ENCODE assay signal across 18 cellular contexts in the genomic region with DNA sequence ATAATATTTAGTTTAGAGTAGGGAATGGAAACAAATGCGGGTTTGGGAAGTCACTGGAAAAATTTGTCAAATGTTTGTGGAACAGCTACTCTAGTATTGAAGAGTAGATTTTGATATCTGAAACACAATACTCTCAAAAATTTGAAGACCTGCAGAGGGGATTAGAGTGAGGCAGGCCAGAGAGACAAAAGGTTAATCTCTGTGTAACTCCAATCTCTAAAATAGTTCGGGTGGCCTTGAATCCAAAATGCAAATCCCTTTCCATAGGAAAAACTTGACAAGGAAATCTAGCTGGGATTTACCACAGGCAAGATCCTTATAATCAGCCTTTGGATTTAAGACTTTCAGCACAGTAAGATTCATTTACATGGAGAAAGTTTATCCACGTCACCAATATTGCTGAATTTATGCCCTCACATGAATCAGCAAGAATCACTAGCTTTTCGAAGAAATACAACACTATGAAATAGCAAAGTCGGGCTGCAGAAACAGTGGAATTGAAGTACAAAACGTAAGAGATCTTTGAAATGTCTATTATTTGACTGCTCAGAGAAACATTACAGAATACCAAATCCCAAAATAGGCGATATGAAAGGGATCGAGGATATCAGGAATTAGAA.
DNase-seq lines count a peak whose midpoint lies in the region; ATAC-seq, FAIRE-seq and TF ChIP-seq lines count a peak whose summit lies in the region.
"Had no signal": no experiment of that assay in that cellular context is flagged by ENCODE, and none has a peak within 500 bp of the region (broad histone marks: within the 10 kb centered on the region; RNA-seq: fewer than 3 reads in every experiment).

No MANE protein-coding gene starts in this region.

- H3K79me2 ChIP-seq in HCT116 (ENCODE audit: insufficient read depth, low read length) (no peaks in the 10 kb centered on the region), PC-3 (ENCODE audit: low read length) (no peaks in the 10 kb centered on the region)

- H3K9ac ChIP-seq in HCT116 (ENCODE audit: low read length) = no peak overlapping the region
- no peak overlapping the region for H3K9ac ChIP-seq in PC-3 (ENCODE audit: low read length)
- H3K9ac ChIP-seq: BLaER1 had no signal

- H3F3A ChIP-seq in PC-3 (ENCODE audit: low read length, unreplicated experiment) = no peaks in the 10 kb centered on the region

- no peak for TF ChIP-seq RAD21 in HCT116 (IDR thresholded peaks at IDR 0.05; ENCODE audit: low read depth)

- FAIRE-seq in D721Med (lab: Jason Lieb, UNC) = peak; percentile 63
- no peak for FAIRE-seq in frontal cortex (lab: Jason Lieb, UNC)
- FAIRE-seq: GM18507 had no signal

- no peaks in the 10 kb centered on the region for H3K36me3 ChIP-seq in HCT116 (ENCODE audit: control insufficient read depth in 1 of 2, insufficient read depth in 2 of 2, low read length in 2 of 2)
- H3K36me3 ChIP-seq in PC-3 (ENCODE audit: low read depth, low read length) = no peaks in the 10 kb centered on the region
- no peaks in the 10 kb centered on the region for H3K36me3 ChIP-seq in neuron (ENCODE audit: insufficient read depth, low read length)
- H3K36me3 ChIP-seq: BLaER1, MG63 had no signal

- no peak for TF ChIP-seq POLR2A in HCT116 (IDR thresholded peaks at IDR 0.05; ENCODE audit: borderline replicate concordance, extremely low read depth, insufficient read depth, insufficient read length)

- POLR2A ChIA-PET in HCT116 (lab: Charles Lee) (no interaction called here), PC-3 (lab: Charles Lee; ENCODE audit: unreplicated experiment) (no interaction called here), HEK293T (lab: Yijun Ruan, JAX) (no interaction called here)

- no peaks in the 10 kb centered on the region for H3K27me3 ChIP-seq in HCT116 (ENCODE audit: insufficient read depth, low read length)
- H3K27me3 ChIP-seq in PC-3 (ENCODE audit: low read length) = no peaks in the 10 kb centered on the region
- no peaks in the 10 kb centered on the region for H3K27me3 ChIP-seq in neuron (ENCODE audit: insufficient read depth, low read length)
- H3K27me3 ChIP-seq: BLaER1, MG63 had no signal

- H3K4me2 ChIP-seq in HCT116 (ENCODE audit: low read length) (no peak overlapping the region), PC-3 (ENCODE audit: low read length) (no peak overlapping the region)
- H3K4me2 ChIP-seq: BLaER1 had no signal

- CTCF ChIA-PET in HCT116 (lab: Charles Lee) = no interaction called here
- CTCF ChIA-PET in PC-3 (lab: Charles Lee) = no interaction called here
- CTCF ChIA-PET in HEK293T (lab: Yijun Ruan, JAX) = no interaction called here

- no peak for DNase-seq in D721Med (ENCODE audit: insufficient read length, low spot score)
- no peak for DNase-seq in HCT116 (ENCODE audit: low read depth, low spot score)
- no peak for DNase-seq in PC-3
- no peak for DNase-seq in frontal cortex (ENCODE audit: low spot score in 2 of 2)
- DNase-seq in HEK293T (ENCODE audit: extremely low spot score) = no peak
- DNase-seq: CD4-positive, CD25-positive, alpha-beta regulatory T cell; HCEC 1CT; KG1; MG63; NCI-H1105 treated with DMSO at 0.1 percent for 48 hours; NCI-H2029; NCI-H446 treated with DMSO at 0.1 percent for 48 hours; NCI-H526 had no signal

- H3K9me2 ChIP-seq in HCT116 (ENCODE audit: insufficient read depth) (no peaks in the 10 kb centered on the region), PC-3 (replicated peaks; ENCODE audit: low read length) (no peaks in the 10 kb centered on the region)

- H3K27ac ChIP-seq in HCT116 (ENCODE audit: low read depth, low read length) (no peak overlapping the region), PC-3 (ENCODE audit: low read length) (no peak overlapping the region)
- H3K27ac ChIP-seq: BLaER1 had no signal

- ATAC-seq in HCT116 (no peak), PC-3 (no peak), HG02759 (IDR thresholded peaks at IDR 0.05; ENCODE audit: unreplicated experiment) (no peak)
- ATAC-seq: SK-N-SH treated with all-trans-retinoic acid at 6 μM for 48 hours had no signal

- intact Hi-C loops in HCT116 (cut with micrococcal nuclease) (no loop called here), PC-3 (cut with micrococcal nuclease) (no loop called here)

- no peak for TF ChIP-seq CTCF in D721Med (IDR thresholded peaks at IDR 0.05; ENCODE audit: insufficient read depth, missing control alignments)
- no peak for TF ChIP-seq CTCF in HCT116 (IDR thresholded peaks at IDR 0.05 in 2 of 3, conservative IDR thresholded peaks at IDR 0.05 in 1 of 3; ENCODE audit: borderline replicate concordance in 1 of 3, insufficient read depth in 1 of 3, low read depth in 2 of 3, low read length in 2 of 3)
- TF ChIP-seq CTCF in PC-3 (conservative IDR thresholded peaks at IDR 0.05; ENCODE audit: low read depth, low read length) = no peak

- H3K4me1 ChIP-seq in HCT116 (ENCODE audit: control insufficient read depth in 1 of 2, insufficient read depth in 2 of 2, low read length in 2 of 2) (no peaks in the 10 kb centered on the region), PC-3 (ENCODE audit: insufficient read depth, low read length) (no peaks in the 10 kb centered on the region), neuron (ENCODE audit: insufficient read depth, low read length) (no peaks in the 10 kb centered on the region)
- H3K4me1 ChIP-seq: BLaER1 had no signal

- H3K9me3 ChIP-seq in HCT116 (ENCODE audit: control insufficient read depth in 1 of 2, insufficient read depth in 1 of 2, low read depth in 1 of 2, low read length in 2 of 2) (no peaks in the 10 kb centered on the region), PC-3 (ENCODE audit: low read length) (no peaks in the 10 kb centered on the region), neuron (ENCODE audit: low read length) (no peaks in the 10 kb centered on the region)
- H3K9me3 ChIP-seq: BLaER1, MG63 had no signal

- H4K20me1 ChIP-seq in HCT116 (ENCODE audit: insufficient read depth) (no peaks in the 10 kb centered on the region), PC-3 (ENCODE audit: low read length) (no peaks in the 10 kb centered on the region)
- H4K20me1 ChIP-seq: BLaER1 had no signal

- RAD21 ChIA-PET in HCT116 (lab: Charles Lee; ENCODE audit: low non-redundant PET in 1 of 2, low total read pairs in 2 of 2, uncharacterized antibody in 2 of 2, unreplicated experiment in 2 of 2) = no interaction called here

- BruUV-seq in HCT116 (replicated peaks; lab: Mats Ljungman, UMichigan) (no TSS peak), PC-3 (replicated peaks; lab: Mats Ljungman, UMichigan) (no TSS peak)

- peak overlapping the region; percentile 17 for H2AFZ ChIP-seq in HCT116 (ENCODE audit: low read depth, low read length, poor library complexity, severe bottlenecking)
- 0 out of 2 replicates have a peak overlapping the region, but pooled peaks have one; percentile 9 for H2AFZ ChIP-seq in PC-3 (ENCODE audit: low read length)
- peak overlapping the region; percentile 54 for H2AFZ ChIP-seq in neuron (ENCODE audit: low read depth, low read length)

- no peak overlapping the region for H3K4me3 ChIP-seq in HCT116 (replicated peaks in 1 of 2; ENCODE audit: low read depth in 1 of 2, low read length in 2 of 2)
- no peak overlapping the region for H3K4me3 ChIP-seq in PC-3 (ENCODE audit: low read length)
- H3K4me3 ChIP-seq in neuron (ENCODE audit: low read length) = no peak overlapping the region
- H3K4me3 ChIP-seq: BLaER1, MG63 had no signal

TF ChIP-seq in HCT116, 20 proteins besides CTCF, POLR2A, EP300 and RAD21 (continues in another document):
- TF ChIP-seq FOSL1 (IDR thresholded peaks at IDR 0.05; ENCODE audit: low read depth) (no peak), EZH2phosphoT487 (IDR thresholded peaks at IDR 0.05; ENCODE audit: borderline replicate concordance) (no peak), CEBPB (IDR thresholded peaks at IDR 0.05; ENCODE audit: low read depth) (no peak)
- TF ChIP-seq, protein P1, sequence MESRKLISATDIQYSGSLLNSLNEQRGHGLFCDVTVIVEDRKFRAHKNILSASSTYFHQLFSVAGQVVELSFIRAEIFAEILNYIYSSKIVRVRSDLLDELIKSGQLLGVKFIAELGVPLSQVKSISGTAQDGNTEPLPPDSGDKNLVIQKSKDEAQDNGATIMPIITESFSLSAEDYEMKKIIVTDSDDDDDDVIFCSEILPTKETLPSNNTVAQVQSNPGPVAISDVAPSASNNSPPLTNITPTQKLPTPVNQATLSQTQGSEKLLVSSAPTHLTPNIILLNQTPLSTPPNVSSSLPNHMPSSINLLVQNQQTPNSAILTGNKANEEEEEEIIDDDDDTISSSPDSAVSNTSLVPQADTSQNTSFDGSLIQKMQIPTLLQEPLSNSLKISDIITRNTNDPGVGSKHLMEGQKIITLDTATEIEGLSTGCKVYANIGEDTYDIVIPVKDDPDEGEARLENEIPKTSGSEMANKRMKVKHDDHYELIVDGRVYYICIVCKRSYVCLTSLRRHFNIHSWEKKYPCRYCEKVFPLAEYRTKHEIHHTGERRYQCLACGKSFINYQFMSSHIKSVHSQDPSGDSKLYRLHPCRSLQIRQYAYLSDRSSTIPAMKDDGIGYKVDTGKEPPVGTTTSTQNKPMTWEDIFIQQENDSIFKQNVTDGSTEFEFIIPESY (IDR thresholded peaks at IDR 0.05; ENCODE audit: extremely low read depth, insufficient replicate concordance, low read length) = no peak

TF ChIP-seq in HEK293T, 16 proteins besides CTCF, POLR2A, EP300 and RAD21:
- TF ChIP-seq SP1 (IDR thresholded peaks at IDR 0.05) = no peak
- TF ChIP-seq TARDBP (IDR thresholded peaks at IDR 0.05) = no peak
- TF ChIP-seq, protein P2, sequence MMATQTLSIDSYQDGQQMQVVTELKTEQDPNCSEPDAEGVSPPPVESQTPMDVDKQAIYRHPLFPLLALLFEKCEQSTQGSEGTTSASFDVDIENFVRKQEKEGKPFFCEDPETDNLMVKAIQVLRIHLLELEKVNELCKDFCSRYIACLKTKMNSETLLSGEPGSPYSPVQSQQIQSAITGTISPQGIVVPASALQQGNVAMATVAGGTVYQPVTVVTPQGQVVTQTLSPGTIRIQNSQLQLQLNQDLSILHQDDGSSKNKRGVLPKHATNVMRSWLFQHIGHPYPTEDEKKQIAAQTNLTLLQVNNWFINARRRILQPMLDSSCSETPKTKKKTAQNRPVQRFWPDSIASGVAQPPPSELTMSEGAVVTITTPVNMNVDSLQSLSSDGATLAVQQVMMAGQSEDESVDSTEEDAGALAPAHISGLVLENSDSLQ (IDR thresholded peaks at IDR 0.05) = no peak
- TF ChIP-seq NFRKB (IDR thresholded peaks at IDR 0.05) = no peak
- no peak for TF ChIP-seq L3MBTL2 (conservative IDR thresholded peaks at IDR 0.05)
- TF ChIP-seq FOXA1 (IDR thresholded peaks at IDR 0.05) = no peak
- TF ChIP-seq ZNF384 (IDR thresholded peaks at IDR 0.05) = no peak
- TF ChIP-seq FOXK2 (IDR thresholded peaks at IDR 0.05) = no peak
- TF ChIP-seq BHLHE40 (IDR thresholded peaks at IDR 0.05; ENCODE audit: borderline replicate concordance) = no peak
- no peak for TF ChIP-seq FOXM1 (IDR thresholded peaks at IDR 0.05; ENCODE audit: borderline replicate concordance)
- TF ChIP-seq ELF4 (IDR thresholded peaks at IDR 0.05) = no peak
- TF ChIP-seq ARNT (IDR thresholded peaks at IDR 0.05) = no peak
- TF ChIP-seq CTBP1 (IDR thresholded peaks at IDR 0.05; ENCODE audit: borderline replicate concordance) = no peak
- TF ChIP-seq LEF1 (IDR thresholded peaks at IDR 0.05; ENCODE audit: borderline replicate concordance) = no peak
- no peak for TF ChIP-seq HDGF (IDR thresholded peaks at IDR 0.05; ENCODE audit: borderline replicate concordance)
- TF ChIP-seq SUZ12 (IDR thresholded peaks at IDR 0.05) = no peak
